ENCODE assay signal across 8 cellular contexts in genomic region chr12:55817352-55818139, GRCh38. TPM values are rescaled to one million over a fixed set of nuclear protein-coding genes. Genes with fewer than 3 reads are reported as not detected.
DNase-seq lines count a peak whose midpoint lies in the region; ATAC-seq, FAIRE-seq and TF ChIP-seq lines count a peak whose summit lies in the region.

A gene with protein sequence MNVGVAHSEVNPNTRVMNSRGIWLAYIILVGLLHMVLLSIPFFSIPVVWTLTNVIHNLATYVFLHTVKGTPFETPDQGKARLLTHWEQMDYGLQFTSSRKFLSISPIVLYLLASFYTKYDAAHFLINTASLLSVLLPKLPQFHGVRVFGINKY (plus strand): TSS chr12:55818041. CDS start chr12:55819000, 959 bp downstream.
A gene with protein sequence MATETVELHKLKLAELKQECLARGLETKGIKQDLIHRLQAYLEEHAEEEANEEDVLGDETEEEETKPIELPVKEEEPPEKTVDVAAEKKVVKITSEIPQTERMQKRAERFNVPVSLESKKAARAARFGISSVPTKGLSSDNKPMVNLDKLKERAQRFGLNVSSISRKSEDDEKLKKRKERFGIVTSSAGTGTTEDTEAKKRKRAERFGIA (minus strand): TSS chr12:55817724. CDS start chr12:55817701, 23 bp downstream.

- H3K27me3 ChIP-seq in bronchial epithelial cell (ENCODE audit: control insufficient read depth, insufficient read depth, low read length) (no peaks in the 10 kb centered on the region), small intestine (ENCODE audit: control insufficient read depth in 2 of 2, insufficient read depth in 2 of 2, low read length in 2 of 2) (no peaks in the 10 kb centered on the region)

- peak; percentile 97 for DNase-seq in AG08396 (ENCODE audit: low spot score)
- peak; percentile 98 for DNase-seq in NCI-H2227 treated with DMSO at 0.1 percent for 48 hours (lab: John Stamatoyannopoulos, UW)
- peak; percentile 100 for DNase-seq in bronchial epithelial cell (ENCODE audit: low read depth)
- peak; percentile 98 for DNase-seq in iPS-NIHi11 (ENCODE audit: low spot score)
- DNase-seq in small intestine, result peak; percentile 100

- no peaks in the 10 kb centered on the region for H3K9me3 ChIP-seq in small intestine (ENCODE audit: control insufficient read depth, low read depth)

- H3K4me3 ChIP-seq in WI38 (ENCODE audit: low read depth, low read length) (peak within 1 kb of the TSS; percentile 83), bronchial epithelial cell (ENCODE audit: low read depth, low read length) (peak within 1 kb of the TSS; percentile 92), small intestine (ENCODE audit: low read depth in 1 of 2, low read length in 2 of 2) (peak within 1 kb of the TSS; percentile 73 to 93)

- peak; percentile 59 for TF ChIP-seq POLR2A in GM18951 (IDR thresholded peaks at IDR 0.05; ENCODE audit: extremely low read depth, insufficient read depth, insufficient read length)

- TF ChIP-seq CTCF in WI38 (IDR thresholded peaks at IDR 0.05; ENCODE audit: low read depth, low read length) (no peak), bronchial epithelial cell (IDR thresholded peaks at IDR 0.05; ENCODE audit: insufficient read depth, low read length, severe bottlenecking) (no peak)

- in situ Hi-C loops in GM18951 (cut with MboI; ENCODE audit: low sequenced_read_pairs, unreplicated experiment), result no loop called here

- peak; percentile 98 for ATAC-seq in HG03175 (IDR thresholded peaks at IDR 0.05; ENCODE audit: unreplicated experiment)

- H3K27ac ChIP-seq in small intestine (ENCODE audit: low read depth in 1 of 2, low read length in 1 of 2), result peak within 1 kb of the TSS; percentile 68 to 91

- 0% methylated on average over 37 to 38 of the region's 38 CpGs for WGBS in small intestine, 3 donors

- H3K36me3 ChIP-seq in bronchial epithelial cell (ENCODE audit: control insufficient read depth, insufficient read depth, low read length) (peaks cover 21% of the 10 kb centered on the region), small intestine (ENCODE audit: control insufficient read depth in 2 of 2, insufficient read depth in 2 of 2, low read length in 2 of 2) (peaks cover 10 to 13% of the 10 kb centered on the region in 2 donors)

- FAIRE-seq in bronchial epithelial cell (lab: Jason Lieb, UNC), result peak; percentile 66
- FAIRE-seq in small intestine (lab: Jason Lieb, UNC), result peak; percentile 89

- H3K4me1 ChIP-seq in small intestine (ENCODE audit: control insufficient read depth in 2 of 2, insufficient read depth in 1 of 2, low read depth in 1 of 2, low read length in 1 of 2), result peaks cover 0 to 3% of the 10 kb centered on the region in 2 donors

RNA-seq across cellular contexts. Expression of the first gene that starts in this region (rescaled TPM):
- 46.1 and 52.0 TPM in 2 replicates for total RNA-seq in bronchial epithelial cell
- polyA plus RNA-seq in small intestine, result 10 to 100 TPM; 27.1 to 50.4 (median 34.0) TPM

RNA-seq across cellular contexts. Expression of the second gene that starts in this region (rescaled TPM):
- 68.7 and 111 TPM in 2 replicates for total RNA-seq in bronchial epithelial cell
- polyA plus RNA-seq in small intestine, result 10 to 100 TPM; 72.2 to 89.8 (median 78.4) TPM

Comparison
In these comparisons a context has a peak if more than half of its experiments do, and no peak if none do; other contexts are left out.
1. Peak in every context shown above with its lines: DNase-seq, ATAC-seq, H3K4me3 ChIP-seq and H3K27ac ChIP-seq.